In genomic region chr5:42596817-42597216, GRCh38 we compare ENCODE assay signal across 24 cellular contexts.
A peak's percentile ranks its signal among the peaks of the same experiment; 100 is the strongest.
DNase-seq lines count a peak whose midpoint lies in the region; ATAC-seq and TF ChIP-seq lines count a peak whose summit lies in the region.
"Had no signal": no experiment of that assay in that cellular context is flagged by ENCODE, and none has a peak within 500 bp of the region (broad histone marks: within the 10 kb centered on the region; RNA-seq: fewer than 3 reads in every experiment).

No MANE protein-coding gene starts in this region.

- intact Hi-C loops in MCF 10A (cut with micrococcal nuclease) = no loop called here
- intact Hi-C loops in breast epithelium (cut with DNase I; ENCODE audit: low total_unique reads) = no loop called here
- intact Hi-C loops in left lung (cut with DNase I) = no loop called here

- TF ChIP-seq POLR2A in breast epithelium (IDR thresholded peaks at IDR 0.05) (no peak), erythroblast (IDR thresholded peaks at IDR 0.05; ENCODE audit: low read length) (no peak)

- no peaks in the 10 kb centered on the region for H3K9me3 Mint-ChIP-seq in MCF 10A (ENCODE audit: unreplicated experiment)
- H3K9me3 Mint-ChIP-seq: CD8-positive, alpha-beta memory T cell; IgD-negative memory B cell had no signal

- H3K36me3 ChIP-seq in breast epithelium = no peaks in the 10 kb centered on the region
- H3K36me3 ChIP-seq in left lung = no peaks in the 10 kb centered on the region
- H3K36me3 ChIP-seq: Peyer's patch, SJSA1 had no signal

- POLR2A ChIA-PET in MCF 10A (lab: Yijun Ruan, JAX) = interaction anchor here (4.4 kb wide), 1 partner anchor 12 kb away, joined by 27 read pairs; no protein-coding TSS in a partner anchor

- no peak overlapping the region for H3K4me3 Mint-ChIP-seq in MCF 10A (ENCODE audit: unreplicated experiment)
- H3K4me3 Mint-ChIP-seq: CD8-positive, alpha-beta memory T cell; IgD-negative memory B cell had no signal

- DNase-seq in MCF 10A (ENCODE audit: unreplicated experiment) = peak; percentile 6
- no peak for DNase-seq in breast epithelium (ENCODE audit: low spot score in 2 of 2)
- no peak for DNase-seq in left lung
- peak; percentile 80 for DNase-seq in renal cortical epithelial cell (ENCODE audit: low read depth)
- no peak for DNase-seq in erythroblast (lab: John Stamatoyannopoulos, UW)
- no peak for DNase-seq in NK-92 treated with Interleukin-12 subunit alpha and Interleukin-12 subunit beta, amount 100 ng/mL, for 24 hours (lab: John Stamatoyannopoulos, UW)
- DNase-seq in medulla oblongata (ENCODE audit: extremely low spot score) = no peak
- DNase-seq: AML-193; C1 segment of cervical spinal cord; Calu3; CD8-positive, alpha-beta memory T cell; GOT3; HCEC 1CT; NCI-H1694; NCI-H2081; NCI-H2171; NCI-H345; NCI-H524; NCI-H774; Peyer's patch had no signal

- peak overlapping the region in 1 of 2 donors; percentile 17 for H3K27ac ChIP-seq in breast epithelium
- no peak overlapping the region for H3K27ac ChIP-seq in left lung
- H3K27ac ChIP-seq: 22Rv1, Peyer's patch, SJSA1 had no signal

- no peak overlapping the region for H3K4me3 ChIP-seq in breast epithelium
- H3K4me3 ChIP-seq in left lung = no peak overlapping the region
- H3K4me3 ChIP-seq: Peyer's patch, SJSA1 had no signal

- H3K36me3 Mint-ChIP-seq in MCF 10A (ENCODE audit: insufficient read depth, unreplicated experiment) = no peaks in the 10 kb centered on the region
- H3K36me3 Mint-ChIP-seq: CD8-positive, alpha-beta memory T cell; IgD-negative memory B cell had no signal

- no TSS peak for BruUV-seq in MCF 10A (replicated peaks; lab: Mats Ljungman, UMichigan)

- peaks cover 0 to 9% of the 10 kb centered on the region in 2 donors for H3K4me1 ChIP-seq in breast epithelium
- peaks cover 0 to 9% of the 10 kb centered on the region in 2 donors for H3K4me1 ChIP-seq in left lung
- H3K4me1 ChIP-seq: Peyer's patch, SJSA1 had no signal

- H3K27me3 ChIP-seq in breast epithelium (no peaks in the 10 kb centered on the region), left lung (no peaks in the 10 kb centered on the region)
- H3K27me3 ChIP-seq: Peyer's patch, SJSA1 had no signal

- no peaks in the 10 kb centered on the region for H3K27me3 Mint-ChIP-seq in MCF 10A (ENCODE audit: insufficient read depth, unreplicated experiment)
- H3K27me3 Mint-ChIP-seq: IgD-negative memory B cell had no signal

- ATAC-seq in left lung (peak; percentile 68), GM21447 (IDR thresholded peaks at IDR 0.05; ENCODE audit: unreplicated experiment) (no peak)

- peaks cover 7% of the 10 kb centered on the region for H3K4me1 Mint-ChIP-seq in MCF 10A (ENCODE audit: insufficient read depth, unreplicated experiment)
- H3K4me1 Mint-ChIP-seq: CD8-positive, alpha-beta memory T cell had no signal

- CTCF ChIA-PET in MCF 10A (lab: Yijun Ruan, JAX) = interaction anchor here (0.6 to 0.9 kb wide), 2 partner anchors 15 to 77 kb away, joined by 3 to 4 read pairs; no protein-coding TSS in a partner anchor

- no peak overlapping the region for H3K27ac Mint-ChIP-seq in MCF 10A (ENCODE audit: low read depth, unreplicated experiment)
- H3K27ac Mint-ChIP-seq: IgD-negative memory B cell had no signal

- H3K9me3 ChIP-seq in breast epithelium = no peaks in the 10 kb centered on the region
- H3K9me3 ChIP-seq in left lung = no peaks in the 10 kb centered on the region
- H3K9me3 ChIP-seq: Peyer's patch, SJSA1 had no signal

- TF ChIP-seq CTCF in MCF 10A (IDR thresholded peaks at IDR 0.05; ENCODE audit: unreplicated experiment) = no peak
- no peak for TF ChIP-seq CTCF in breast epithelium (IDR thresholded peaks at IDR 0.05)
- no peak for TF ChIP-seq CTCF in left lung (IDR thresholded peaks at IDR 0.05)

Comparison
In these comparisons a context has a peak if more than half of its experiments do, and no peak if none do; other contexts are left out.
1. DNase-seq: peak in MCF 10A (single experiment) and renal cortical epithelial cell (single experiment); none in breast epithelium (0 of 2), left lung (0 of 2), erythroblast (0 of 2), NK-92 treated with Interleukin-12 subunit alpha and Interleukin-12 subunit beta, amount 100 ng/mL, for 24 hours (single experiment) and medulla oblongata (single experiment).